In genomic region chr9:128191406-128192046, GRCh38 we compare ENCODE assay signal across 1 cellular context.
TF ChIP-seq lines count a peak whose summit lies in the region.

TSS of gene CIZ1 (minus strand) at chr9:128191572. CDS start at chr9:128190857, 715 bp downstream.

TF ChIP-seq in GM12878, 131 proteins besides CTCF, POLR2A, EP300 and RAD21 (continues in another document):
- TF ChIP-seq ZNF274 (IDR thresholded peaks at IDR 0.05; ENCODE audit: insufficient read depth, insufficient read length) (no peak), ZNF217 (IDR thresholded peaks at IDR 0.05) (peak; percentile 70; the same call in 1 of the 2 replicates), HDGF (IDR thresholded peaks at IDR 0.05) (no peak), RCOR1 (conservative IDR thresholded peaks at IDR 0.05; ENCODE audit: low read depth, low read length) (no peak), RELA (IDR thresholded peaks at IDR 0.05; ENCODE audit: borderline replicate concordance, partially characterized antibody) (peak; percentile 52), ELK1 (IDR thresholded peaks at IDR 0.05; ENCODE audit: low read depth, low read length) (no peak), CREM (IDR thresholded peaks at IDR 0.05; ENCODE audit: low read depth) (no peak), ZNF24 (IDR thresholded peaks at IDR 0.05) (peak; percentile 70; the same call in 1 of the 2 replicates), SMAD1 (IDR thresholded peaks at IDR 0.05; ENCODE audit: low read depth, partially characterized antibody) (no peak), TARDBP (IDR thresholded peaks at IDR 0.05; ENCODE audit: borderline replicate concordance) (no peak), NR2F1 (conservative IDR thresholded peaks at IDR 0.05) (peak; percentile 86), ZBTB33 (IDR thresholded peaks at IDR 0.05) (no peak), CREB1 (IDR thresholded peaks at IDR 0.05; ENCODE audit: low read depth) (no peak), ETV6 (conservative IDR thresholded peaks at IDR 0.05 in 1 of 2, IDR thresholded peaks at IDR 0.05 in 1 of 2; ENCODE audit: borderline replicate concordance in 1 of 2, low read depth in 1 of 2) (no peak), IKZF2 (IDR thresholded peaks at IDR 0.05) (peak; percentile 17 to 38; a peak in 2 of 4 replicates), RELB (IDR thresholded peaks at IDR 0.05; ENCODE audit: low read depth) (peak; percentile 70), NFXL1 (IDR thresholded peaks at IDR 0.05; ENCODE audit: borderline replicate concordance) (0 out of 2 replicates have a peak, but pooled peaks have one; percentile 38), ZNF622 (IDR thresholded peaks at IDR 0.05) (no peak), RUNX3 (IDR thresholded peaks at IDR 0.05; ENCODE audit: low read length) (peak; percentile 81), IRF4 (IDR thresholded peaks at IDR 0.05; ENCODE audit: low read depth, low read length) (no peak), IKZF1 (conservative IDR thresholded peaks at IDR 0.05) (peak; percentile 91), ASH2L (IDR thresholded peaks at IDR 0.05; ENCODE audit: borderline replicate concordance, low read depth) (no peak), ATF2 (IDR thresholded peaks at IDR 0.05; ENCODE audit: low read length) (no peak), SUZ12 (IDR thresholded peaks at IDR 0.05; ENCODE audit: unreplicated experiment) (no peak), JUNB (IDR thresholded peaks at IDR 0.05) (no peak), FOXK2 (IDR thresholded peaks at IDR 0.05) (peak; percentile 91), MYC (IDR thresholded peaks at IDR 0.05; ENCODE audit: insufficient read depth, insufficient read length, insufficient replicate concordance, low read length, severe bottlenecking) (no peak), SREBF2 (IDR thresholded peaks at IDR 0.05; ENCODE audit: low read length) (no peak), SIX5 (IDR thresholded peaks at IDR 0.05; ENCODE audit: low read depth, low read length, severe bottlenecking) (peak; percentile 21), CHD2 (IDR thresholded peaks at IDR 0.05; ENCODE audit: borderline replicate concordance, low read depth, low read length) (no peak), YY1 (IDR thresholded peaks at IDR 0.05; ENCODE audit: low read depth, low read length) (peak; percentile 48; the same call in 1 of the 2 replicates), POLR2AphosphoS5 (IDR thresholded peaks at IDR 0.05; ENCODE audit: low read length) (peak; percentile 73), CHD1 (IDR thresholded peaks at IDR 0.05; ENCODE audit: low read depth, low read length) (no peak; the same call in 1 of the 2 replicates), MYB (IDR thresholded peaks at IDR 0.05; ENCODE audit: borderline replicate concordance, low read depth, low read length) (no peak), HDAC6 (IDR thresholded peaks at IDR 0.05; ENCODE audit: unreplicated experiment) (no peak), WRNIP1 (IDR thresholded peaks at IDR 0.05; ENCODE audit: borderline replicate concordance, low read depth, low read length) (no peak), ATF3 (IDR thresholded peaks at IDR 0.05; ENCODE audit: borderline replicate concordance, extremely low read depth, low read depth, low read length) (no peak), EED (IDR thresholded peaks at IDR 0.05; ENCODE audit: low read depth) (peak; percentile 70), CBX5 (IDR thresholded peaks at IDR 0.05; ENCODE audit: low read depth) (no peak; the same call in 1 of the 2 replicates), BRCA1 (IDR thresholded peaks at IDR 0.05; ENCODE audit: low read depth, low read length) (no peak), E2F8 (IDR thresholded peaks at IDR 0.05; ENCODE audit: low read depth, partially characterized antibody) (no peak), ATF7 (IDR thresholded peaks at IDR 0.05; ENCODE audit: low read depth) (peak; percentile 67; the same call in 1 of the 2 replicates), BCL11A (IDR thresholded peaks at IDR 0.05; ENCODE audit: low read depth, low read length) (no peak), YBX1 (IDR thresholded peaks at IDR 0.05) (no peak), NR2C2 (IDR thresholded peaks at IDR 0.05; ENCODE audit: borderline replicate concordance, control insufficient read depth, insufficient read length, low read depth) (no peak), MTA2 (IDR thresholded peaks at IDR 0.05; ENCODE audit: low read depth) (no peak), SKIL (IDR thresholded peaks at IDR 0.05; ENCODE audit: low read depth, poor library complexity, severe bottlenecking) (no peak), KAT2A (conservative IDR thresholded peaks at IDR 0.05; ENCODE audit: control insufficient read depth, low read depth, low read length) (no peak), KLF5 (IDR thresholded peaks at IDR 0.05; ENCODE audit: partially characterized antibody) (peak; percentile 95), PAX8 (IDR thresholded peaks at IDR 0.05) (no peak), NRF1 (conservative IDR thresholded peaks at IDR 0.05; ENCODE audit: low read depth, low read length) (no peak), CEBPB (IDR thresholded peaks at IDR 0.05; ENCODE audit: borderline replicate concordance in 1 of 2, low read depth in 2 of 2, low read length in 2 of 2) (no peak), REST (IDR thresholded peaks at IDR 0.05; ENCODE audit: low read depth, low read length) (no peak), IRF5 (IDR thresholded peaks at IDR 0.05; ENCODE audit: borderline replicate concordance) (0 out of 2 replicates have a peak, but pooled peaks have one; percentile 17)
